2 cellular contexts compared by ENCODE assay signal in the genomic region with DNA sequence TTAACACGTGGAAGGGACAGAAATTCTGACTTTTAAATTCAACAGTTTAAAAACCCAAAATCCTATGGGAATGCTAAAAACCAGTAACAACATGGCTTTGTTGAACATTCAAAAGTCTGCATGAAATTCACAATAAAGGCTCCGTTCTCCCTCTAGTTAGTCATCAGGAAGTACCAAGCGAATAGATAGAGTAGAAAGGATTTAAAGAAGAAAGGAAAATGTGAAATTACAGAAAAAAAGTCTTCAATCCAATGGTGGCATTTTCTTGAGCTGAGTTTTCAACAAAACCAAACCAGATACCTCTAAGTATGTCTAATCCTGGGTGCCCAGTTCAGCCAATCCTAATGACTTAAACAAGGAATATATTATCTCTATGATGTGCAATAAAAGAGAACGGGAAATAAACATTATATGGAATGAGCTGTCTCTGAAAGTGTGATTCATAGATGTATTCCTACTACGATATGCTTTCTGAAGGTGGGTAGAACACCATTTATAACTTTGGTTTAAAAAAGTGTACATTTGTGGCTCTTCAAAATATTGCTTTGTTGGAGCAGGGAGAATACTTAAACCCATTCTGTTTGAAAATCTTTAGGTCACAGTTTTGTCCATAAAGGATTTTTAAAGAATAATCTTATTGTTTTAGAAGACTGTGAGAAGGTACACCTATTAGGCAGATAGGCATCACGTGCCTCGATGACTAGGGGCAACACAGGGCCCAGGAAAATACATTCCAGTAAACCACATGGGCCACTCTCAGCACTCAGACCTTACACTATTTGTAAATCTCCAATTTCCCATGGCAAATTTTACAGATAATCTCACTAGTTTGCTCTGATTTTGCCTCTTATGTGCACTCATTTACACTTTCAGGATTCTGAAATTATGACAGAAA.
TF ChIP-seq lines count a peak whose summit lies in the region.

No MANE protein-coding gene starts in this region.

TF ChIP-seq in HCT116, 20 proteins besides CTCF, POLR2A, EP300 and RAD21:
- TF ChIP-seq SIN3A (IDR thresholded peaks at IDR 0.05; ENCODE audit: low read depth) (no peak), EGR1 (IDR thresholded peaks at IDR 0.05; ENCODE audit: low read depth) (no peak), JUND (IDR thresholded peaks at IDR 0.05) (no peak)

TF ChIP-seq in endothelial cell of umbilical vein, 7 proteins besides CTCF, POLR2A, EP300 and RAD21:
- TF ChIP-seq MAX (IDR thresholded peaks at IDR 0.05; ENCODE audit: insufficient read depth, insufficient read length) (no peak), POLR2AphosphoS5 (IDR thresholded peaks at IDR 0.05; ENCODE audit: insufficient read depth, low read depth, low read length) (no peak), FOS (IDR thresholded peaks at IDR 0.05; ENCODE audit: borderline replicate concordance, insufficient read depth, low read length) (no peak), GATA2 (IDR thresholded peaks at IDR 0.05; ENCODE audit: insufficient read depth, insufficient read length, low read depth, low read length) (no peak), JUN (IDR thresholded peaks at IDR 0.05; ENCODE audit: borderline replicate concordance, insufficient read depth, insufficient read length, low read depth) (no peak), MYC (IDR thresholded peaks at IDR 0.05; ENCODE audit: low read depth, low read length) (no peak), EZH2 (IDR thresholded peaks at IDR 0.05; ENCODE audit: borderline replicate concordance, low read depth, low read length, severe bottlenecking) (no peak)
